Comparison of ENCODE assay signal across 8 cellular contexts in genomic region chr2:238239872-238240760, GRCh38. TPM values are rescaled to one million over a fixed set of nuclear protein-coding genes. Genes with fewer than 3 reads are reported as not detected.
DNase-seq lines count a peak whose midpoint lies in the region; ATAC-seq, FAIRE-seq and TF ChIP-seq lines count a peak whose summit lies in the region.

Gene HES6 (minus strand): TSS chr2:238240038. CDS start chr2:238239905, 133 bp downstream.

- H3K9me3 ChIP-seq in GM12878 (replicated peaks; ENCODE audit: control insufficient read depth, insufficient read depth, low read length) (no peaks in the 10 kb centered on the region), iPS-15b (ENCODE audit: control insufficient read depth, insufficient read depth, low read length) (no peaks in the 10 kb centered on the region)

- 0 out of 6 replicates have a peak, but pooled peaks of 1 of the 3 experiments have one; percentile 11 for TF ChIP-seq CTCF in GM12878 (IDR thresholded peaks at IDR 0.05 in 2 of 3, conservative IDR thresholded peaks at IDR 0.05 in 1 of 3; ENCODE audit: control insufficient read depth in 2 of 3, extremely low read depth in 1 of 3, insufficient read depth in 1 of 3, low read depth in 3 of 3, low read length in 3 of 3)

- TF ChIP-seq RAD21 in GM12878 (IDR thresholded peaks at IDR 0.05; ENCODE audit: insufficient read depth, low read depth, low read length): no peak

- H3K9ac ChIP-seq in GM12878 (ENCODE audit: control insufficient read depth, insufficient read depth, low read length) (no peak within 1 kb of the TSS), iPS-15b (ENCODE audit: low read depth, low read length) (no peak within 1 kb of the TSS)

- in situ Hi-C loops in GM12878 (cut with MboI): no loop called here

- peak within 1 kb of the TSS; percentile 92 for H3K4me2 ChIP-seq in GM12878 (ENCODE audit: control insufficient read depth, insufficient read depth)

- no peak for TF ChIP-seq EP300 in GM12878 (IDR thresholded peaks at IDR 0.05; ENCODE audit: borderline replicate concordance in 1 of 2, control insufficient read depth in 1 of 2, low read depth in 2 of 2, low read length in 2 of 2)

- RAD21 ChIA-PET in GM12878 (lab: Charles Lee; ENCODE audit: unreplicated experiment): no interaction called here

- H3K4me3 ChIP-seq in GM12878 (peak within 1 kb of the TSS; percentile 72), iPS-15b (ENCODE audit: low read depth, low read length) (peak within 1 kb of the TSS; percentile 67), skeletal muscle cell (ENCODE audit: low read depth, low read length) (peak within 1 kb of the TSS; percentile 61)

- SMC1A ChIA-PET in GM12878 (lab: Charles Lee; ENCODE audit: uncharacterized antibody, unreplicated experiment): interaction anchor here (1.1 kb wide), 1 partner anchor 83 kb away, joined by 3 read pairs; no protein-coding TSS in a partner anchor

- H2AFZ ChIP-seq in GM12878 (ENCODE audit: control insufficient read depth, low read depth, low read length): peak within 1 kb of the TSS; percentile 65

- peak; percentile 84 for TF ChIP-seq POLR2A in GM12878 (IDR thresholded peaks at IDR 0.05; ENCODE audit: low read depth, low read length)

- H3K4me1 ChIP-seq in GM12878 (ENCODE audit: control insufficient read depth, insufficient read depth, low read length) (0 out of 2 replicates have a peak, but pooled peaks cover 3% of the 10 kb centered on the region), iPS-15b (ENCODE audit: control insufficient read depth, insufficient read depth, low read length) (no peaks in the 10 kb centered on the region)

- H3K79me2 ChIP-seq in GM12878 (ENCODE audit: control insufficient read depth, insufficient read depth, low read length): no peaks in the 10 kb centered on the region

- no peaks in the 10 kb centered on the region for H4K20me1 ChIP-seq in GM12878 (ENCODE audit: control insufficient read depth, insufficient read depth)

- H3K27me3 ChIP-seq in GM12878 (replicated peaks in 1 of 2; ENCODE audit: control insufficient read depth in 2 of 2, insufficient read depth in 2 of 2, low read length in 1 of 2): peaks cover 0 to 8% of the 10 kb centered on the region in 2 experiments; a peak in 3 of 4 replicates
- peaks cover 59% of the 10 kb centered on the region for H3K27me3 ChIP-seq in iPS-15b (ENCODE audit: control insufficient read depth, insufficient read depth, low read length)

- DNase-seq in GM18507 (ENCODE audit: extremely low spot score, insufficient read length, low read depth) (peak; percentile 92), NCI-H1930 (lab: John Stamatoyannopoulos, UW) (peak; percentile 82 to 93), T-helper 9 cell (peak; percentile 68), GM12878 (ENCODE audit: low read depth, low spot score) (no peak), skeletal muscle cell (ENCODE audit: low read depth) (peak; percentile 53)
- no peak for DNase-seq in NK-92 treated with Interleukin-12 subunit alpha and Interleukin-12 subunit beta, amount 100 ng/mL, for 24 hours (lab: John Stamatoyannopoulos, UW)

- intact Hi-C loops in GM12878 (cut with micrococcal nuclease; ENCODE audit: unreplicated experiment): loop anchor here (5.0 kb wide), 1 partner anchor 38 kb away; the partner anchor contains the start of gene ILKAP

- FAIRE-seq in GM18507 (lab: Jason Lieb, UNC) (peak; percentile 78), GM12878 (lab: Jason Lieb, UNC) (no peak)

- POLR2A ChIA-PET in GM12878 (lab: Charles Lee): interaction anchor here (0.5 to 0.6 kb wide), 3 partner anchors 38 to 455 kb away, joined by 3 to 6 read pairs (median 3); no protein-coding TSS in a partner anchor

- H3K27ac ChIP-seq in GM12878 (ENCODE audit: control insufficient read depth, insufficient read depth): no peak within 1 kb of the TSS

- WGBS in GM12878 (ENCODE audit: insufficient coverage, insufficient replicate concordance, low lambda C conversion rate, missing lambda C conversion rate): 4% methylated on average over 78 of the region's 104 CpGs

- CTCF ChIA-PET in GM12878 (lab: Yijun Ruan, JAX): interaction anchor here (0.7 to 0.9 kb wide), 2 partner anchors 9 to 382 kb away, joined by 3 read pairs; no protein-coding TSS in a partner anchor

- H3K36me3 ChIP-seq in GM12878 (ENCODE audit: control insufficient read depth in 2 of 2, insufficient read depth in 2 of 2, low read length in 1 of 2) (peaks cover 0 to under 1% of the 10 kb centered on the region in 2 experiments; a peak in 1 of 4 replicates), iPS-15b (ENCODE audit: control insufficient read depth, insufficient read depth, low read length) (peaks cover under 1% of the 10 kb centered on the region)

- ATAC-seq in HG02943 (IDR thresholded peaks at IDR 0.05; ENCODE audit: low read depth, unreplicated experiment) (peak; percentile 81), GM12878 (peak; percentile 94)

- BruUV-seq in GM12878 (replicated peaks; lab: Mats Ljungman, UMichigan): no TSS peak

TF ChIP-seq in GM12878, 131 proteins besides CTCF, POLR2A, EP300 and RAD21 (continues in another document):
- TF ChIP-seq NKRF (conservative IDR thresholded peaks at IDR 0.05) (peak; percentile 59), MYB (IDR thresholded peaks at IDR 0.05; ENCODE audit: borderline replicate concordance, low read depth, low read length) (no peak), POU2F2 (IDR thresholded peaks at IDR 0.05; ENCODE audit: borderline replicate concordance, low read depth, low read length) (peak; percentile 87; the same call in 2 of the 3 replicates), CREM (IDR thresholded peaks at IDR 0.05; ENCODE audit: low read depth) (no peak), DPF2 (IDR thresholded peaks at IDR 0.05) (peak; percentile 66), CBX5 (IDR thresholded peaks at IDR 0.05; ENCODE audit: low read depth) (no peak), TCF7 (IDR thresholded peaks at IDR 0.05; ENCODE audit: borderline replicate concordance) (no peak), PML (IDR thresholded peaks at IDR 0.05; ENCODE audit: low read length) (no peak), MXI1 (IDR thresholded peaks at IDR 0.05; ENCODE audit: low read depth, low read length) (no peak), FOS (IDR thresholded peaks at IDR 0.05; ENCODE audit: borderline replicate concordance, extremely low read depth, insufficient read length) (peak; percentile 10), TCF12 (IDR thresholded peaks at IDR 0.05; ENCODE audit: low read depth, low read length) (no peak), E2F8 (IDR thresholded peaks at IDR 0.05; ENCODE audit: low read depth, partially characterized antibody) (no peak), RFX5 (IDR thresholded peaks at IDR 0.05; ENCODE audit: low read depth, low read length) (no peak), RAD51 (IDR thresholded peaks at IDR 0.05) (no peak)

RNA-seq across cellular contexts. Expression of gene HES6, which starts in this region (rescaled TPM):
- total RNA-seq in GM12878 (2013; cell fraction: nucleolus; rRNA removed): 1.2 TPM in 1 of 2 replicates, not detected in the other
- total RNA-seq in GM12878 (2014; rRNA removed): 1.4 and 1.5 TPM in 2 replicates
- 0.23 and 0.67 TPM in 2 replicates for total RNA-seq in GM12878 (2014; rRNA removed; fragmentation: Illumina TruSeq; extraction: Trizol)
- 1.7 and 1.8 TPM in 2 replicates for total RNA-seq in GM12878 (2021)
- polyA plus RNA-seq in GM12878 (2011; ENCODE audit: low read depth): 0.43 TPM
- 0.33 and 0.61 TPM in 2 replicates for polyA plus RNA-seq in GM12878 (2011; rRNA removed)
- polyA plus RNA-seq in GM12878 (2011; cell fraction: cytosol; rRNA removed): 0.99 and 1.9 TPM in 2 replicates
- 3.0 and 4.6 TPM in 2 replicates for polyA plus RNA-seq in GM12878 (2011; cell fraction: nucleus; rRNA removed)
- polyA plus RNA-seq in GM12878 (2012): 0.62 and 0.97 TPM in 2 replicates
- 0.21 TPM in 1 of 2 replicates, not detected in the other for polyA plus RNA-seq in GM12878 (2014; fragmentation: Illumina TruSeq; extraction: Trizol)
- polyA plus RNA-seq in GM12878 (2014; fragmentation: Nextera tagmentation; extraction: Ambion mirVana): under 1 TPM; 0.11 to 0.15 TPM
- polyA plus RNA-seq in GM12878 (2014; rRNA removed): 1.2 and 2.5 TPM in 2 replicates
- 1 to 10 TPM in 1 of 2 experiments, under 1 TPM in 1; 1.00 to 1.1 TPM for polyA plus RNA-seq in GM12878 (2016; fragmentation: Nextera tagmentation; extraction: Ambion mirVana)
- 0.46 TPM in 1 of 2 replicates, not detected in the other for polyA minus RNA-seq in GM12878 (2011; rRNA and poly(A)+ RNA removed)
- polyA minus RNA-seq in GM12878 (2011; cell fraction: cytosol; rRNA and poly(A)+ RNA removed): not detected in 2 replicates
- polyA minus RNA-seq in GM12878 (2011; cell fraction: nucleus; rRNA and poly(A)+ RNA removed): 1.2 and 2.1 TPM in 2 replicates

Comparison
In these comparisons a context has a peak if more than half of its experiments do, and no peak if none do; other contexts are left out.
1. DNase-seq: peak in GM18507 (single experiment), NCI-H1930 (2 of 2), T-helper 9 cell (single experiment) and skeletal muscle cell (single experiment); none in GM12878 (single experiment) and NK-92 treated with Interleukin-12 subunit alpha and Interleukin-12 subunit beta, amount 100 ng/mL, for 24 hours (single experiment).
2. Peak in every context shown above with its lines, with median percentiles within 50 percentile points of each other: H3K4me3 ChIP-seq.